Comparison of ENCODE assay signal across 22 cellular contexts in the genomic region with DNA sequence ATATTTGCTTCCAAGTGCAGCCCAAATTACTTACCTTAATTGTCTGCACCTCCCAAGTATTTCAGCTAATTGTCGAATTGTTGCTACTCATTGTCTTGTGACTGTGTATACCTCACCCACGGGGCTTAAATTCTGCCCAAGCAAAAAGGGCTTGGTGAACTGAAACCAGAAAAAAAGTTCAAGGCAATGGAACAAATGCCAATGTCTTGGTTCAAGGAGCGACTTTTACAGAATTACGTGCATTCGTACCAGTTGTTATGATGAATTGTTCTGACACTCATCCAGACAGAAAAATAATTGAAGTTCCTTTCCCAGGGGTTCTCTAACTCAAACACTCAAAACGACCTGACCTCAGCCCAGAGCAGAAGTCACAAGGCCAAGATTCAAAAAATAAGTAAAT.
"Had no signal": no experiment of that assay in that cellular context is flagged by ENCODE, and none has a peak within 500 bp of the region (broad histone marks: within the 10 kb centered on the region; RNA-seq: fewer than 3 reads in every experiment).

No MANE protein-coding gene starts in this region.

- H3K27ac Mint-ChIP-seq: activated naive CD8-positive, alpha-beta T cell; activated T-helper 2 cell treated with anti-CD3 and anti-CD28 coated beads, Interferon-gamma antibody, Interleukin-2, Interleukin-4, amounts not matched to agents 10 μg/mL and 5 μg/mL and 100 μg/mL, durations not matched to agents 14 hours and 24 hours and 36 hours; nephron progenitor cell; stimulated activated naive CD8-positive, alpha-beta T cell treated with anti-CD3 and anti-CD28 coated beads, Interleukin-15, Interleukin-2, amounts not matched to agents 100 ng/mL and 50 ng/mL, for 24 hours had no signal

- H3K4me3 ChIP-seq: adrenal gland, coronary artery, gastroesophageal sphincter, sigmoid colon, tibial nerve had no signal

- H3K9me3 ChIP-seq: adrenal gland, gastroesophageal sphincter, sigmoid colon, tibial nerve had no signal

- DNase-seq: activated CD4-positive, alpha-beta T cell treated with anti-CD3 and anti-CD28 coated beads for 4 hours; activated CD4-positive, alpha-beta T cell treated with anti-CD3 and anti-CD28 coated beads, Interleukin-2, amount 50 U/mL, for 48 hours; activated CD4-positive, CD25-positive, alpha-beta regulatory T cell; activated CD8-positive, alpha-beta memory T cell treated with anti-CD3 and anti-CD28 coated beads, Interleukin-2, amount 50 U/mL, for 48 hours; activated naive CD4-positive, alpha-beta T cell; activated T-cell treated with anti-CD3 and anti-CD28 coated beads, Interleukin-2, amount 50 U/mL, for 4 hours; adrenal gland; head of caudate nucleus; hypothalamus; left cardiac atrium; nephron progenitor cell; sigmoid colon; stimulated activated CD4-positive, alpha-beta T cell treated with anti-CD3 and anti-CD28 coated beads, Interleukin-4, amount 100 ng/mL, for 24 hours; substantia nigra; T-helper 1 cell; T-helper 9 cell had no signal

- ATAC-seq: activated T-cell treated with anti-CD3 and anti-CD28 coated beads, Interleukin-2, amount 50 U/mL, for 4 hours; gastroesophageal sphincter; left cardiac atrium had no signal

- H3K4me3 Mint-ChIP-seq: activated naive CD8-positive, alpha-beta T cell; activated T-cell treated with anti-CD3 and anti-CD28 coated beads, Interleukin-2, amount 50 U/mL, for 4 hours; nephron progenitor cell; stimulated activated naive CD8-positive, alpha-beta T cell treated with anti-CD3 and anti-CD28 coated beads, Interleukin-15, Interleukin-2, amounts not matched to agents 100 ng/mL and 50 ng/mL, for 24 hours had no signal

- H3K27ac ChIP-seq: adrenal gland, gastroesophageal sphincter had no signal

- H3K36me3 ChIP-seq: adrenal gland, gastroesophageal sphincter, sigmoid colon, tibial nerve had no signal

- H3K27me3 ChIP-seq: adrenal gland, gastroesophageal sphincter, sigmoid colon, tibial nerve had no signal

- H3K9me3 Mint-ChIP-seq: activated T-cell treated with anti-CD3 and anti-CD28 coated beads, Interleukin-2, amount 50 U/mL, for 4 hours; activated T-helper 2 cell treated with anti-CD3 and anti-CD28 coated beads, Interferon-gamma antibody, Interleukin-2, Interleukin-4, amounts not matched to agents 10 μg/mL and 5 μg/mL and 100 μg/mL, durations not matched to agents 14 hours and 24 hours and 36 hours; nephron progenitor cell; stimulated activated naive CD8-positive, alpha-beta T cell treated with anti-CD3 and anti-CD28 coated beads, Interleukin-15, Interleukin-2, amounts not matched to agents 100 ng/mL and 50 ng/mL, for 24 hours had no signal
